10 cellular contexts compared by ENCODE assay signal in genomic region chr10:116470768-116471415, GRCh38. TPM values are rescaled to one million over a fixed set of nuclear protein-coding genes. Genes with fewer than 3 reads are reported as not detected.
DNase-seq lines count a peak whose midpoint lies in the region; ATAC-seq and TF ChIP-seq lines count a peak whose summit lies in the region.
"Had no signal": no experiment of that assay in that cellular context is flagged by ENCODE, and none has a peak within 500 bp of the region (broad histone marks: within the 10 kb centered on the region; RNA-seq: fewer than 3 reads in every experiment).

No MANE protein-coding gene starts in this region.

- WGBS in heart right ventricle, 2 donors: 68 to 73% methylated on average over 6 of the region's 6 CpGs

- DNase-seq in Caco-2 (peak; percentile 47 to 49), HK-2 (ENCODE audit: unreplicated experiment) (peak; percentile 30), left colon (peak in 1 of 2 donors; percentile 33), gastrocnemius medialis (no peak), heart right ventricle (no peak)
- no peak for DNase-seq in stimulated activated naive CD8-positive, alpha-beta T cell treated with anti-CD3 and anti-CD28 coated beads, Interleukin-15, amount 100 ng/mL, for 72 hours
- DNase-seq in stimulated activated CD4-positive, alpha-beta T cell treated with anti-CD3 and anti-CD28 coated beads, Interleukin-4, amount 100 ng/mL, for 4 hours: no peak
- DNase-seq: spleen had no signal

- intact Hi-C loops in Caco-2 (cut with micrococcal nuclease; ENCODE audit: unreplicated experiment) (loop anchor here (1.0 to 2.0 kb wide), 2 partner anchors 20 to 50 kb away; no protein-coding TSS in a partner anchor), left colon (cut with DNase I, micrococcal nuclease) (no loop called here), gastrocnemius medialis (cut with DNase I; ENCODE audit: low total_unique reads) (no loop called here), heart right ventricle (cut with DNase I) (no loop called here)

- no peaks in the 10 kb centered on the region for H3K36me3 Mint-ChIP-seq in Caco-2 (ENCODE audit: insufficient read depth, unreplicated experiment)

- no peak overlapping the region for H3K4me3 Mint-ChIP-seq in Caco-2 (ENCODE audit: unreplicated experiment)
- H3K4me3 Mint-ChIP-seq in stimulated activated naive CD8-positive, alpha-beta T cell treated with anti-CD3 and anti-CD28 coated beads, Interleukin-15, amount 100 ng/mL, for 72 hours: no peak overlapping the region

- 0 out of 2 replicates have a peak, but pooled peaks cover 6% of the 10 kb centered on the region for H3K4me1 ChIP-seq in Caco-2
- H3K4me1 ChIP-seq in gastrocnemius medialis: no peaks in the 10 kb centered on the region
- H3K4me1 ChIP-seq in heart right ventricle: no peaks in the 10 kb centered on the region
- H3K4me1 ChIP-seq: spleen had no signal

- ATAC-seq in SK-N-SH treated with all-trans-retinoic acid at 6 μM for 48 hours: peak; percentile 79
- peak; percentile 78 for ATAC-seq in left colon
- no peak for ATAC-seq in gastrocnemius medialis
- no peak for ATAC-seq in stimulated activated naive CD8-positive, alpha-beta T cell treated with anti-CD3 and anti-CD28 coated beads, Interleukin-15, amount 100 ng/mL, for 72 hours
- no peak for ATAC-seq in heart right ventricle

- TF ChIP-seq CTCF in Caco-2 (IDR thresholded peaks at IDR 0.05; ENCODE audit: insufficient read depth in 1 of 2, low read depth in 1 of 2, low read length in 1 of 2, severe bottlenecking in 1 of 2, unreplicated experiment in 1 of 2) (peak; percentile 38 to 67), gastrocnemius medialis (IDR thresholded peaks at IDR 0.05 in 4 of 5, conservative IDR thresholded peaks at IDR 0.05 in 1 of 5) (no peak), heart right ventricle (IDR thresholded peaks at IDR 0.05) (no peak)

- no peak for TF ChIP-seq POLR2A in gastrocnemius medialis (IDR thresholded peaks at IDR 0.05)

- H3K9me3 ChIP-seq in Caco-2: no peaks in the 10 kb centered on the region
- H3K9me3 ChIP-seq in gastrocnemius medialis: no peaks in the 10 kb centered on the region
- H3K9me3 ChIP-seq in heart right ventricle: no peaks in the 10 kb centered on the region

- POLR2A ChIA-PET in Caco-2 (lab: Charles Lee): no interaction called here

- no peak overlapping the region for H3K27ac Mint-ChIP-seq in Caco-2 (ENCODE audit: unreplicated experiment)
- H3K27ac Mint-ChIP-seq in stimulated activated naive CD8-positive, alpha-beta T cell treated with anti-CD3 and anti-CD28 coated beads, Interleukin-15, amount 100 ng/mL, for 72 hours: no peak overlapping the region

- peaks cover 13% of the 10 kb centered on the region for H3K4me1 Mint-ChIP-seq in Caco-2 (ENCODE audit: low read depth, unreplicated experiment)
- H3K4me1 Mint-ChIP-seq in stimulated activated naive CD8-positive, alpha-beta T cell treated with anti-CD3 and anti-CD28 coated beads, Interleukin-15, amount 100 ng/mL, for 72 hours: peaks cover 5% of the 10 kb centered on the region

- in situ Hi-C loops in gastrocnemius medialis (cut with MboI; ENCODE audit: low sequenced_read_pairs in 4 of 4): no loop called here

- BruUV-seq in Caco-2 (replicated peaks; lab: Mats Ljungman, UMichigan): no TSS peak

- CTCF ChIA-PET in Caco-2 (lab: Charles Lee): no interaction called here

- H3K36me3 ChIP-seq in Caco-2 (ENCODE audit: control insufficient read depth, insufficient read depth, low read length) (no peaks in the 10 kb centered on the region), gastrocnemius medialis (no peaks in the 10 kb centered on the region), heart right ventricle (no peaks in the 10 kb centered on the region)
- H3K36me3 ChIP-seq: spleen had no signal

- peaks cover 12% of the 10 kb centered on the region for H3K9me3 Mint-ChIP-seq in Caco-2 (ENCODE audit: unreplicated experiment)
- no peaks in the 10 kb centered on the region for H3K9me3 Mint-ChIP-seq in stimulated activated naive CD8-positive, alpha-beta T cell treated with anti-CD3 and anti-CD28 coated beads, Interleukin-15, amount 100 ng/mL, for 72 hours

- H3K27ac ChIP-seq in gastrocnemius medialis (no peak overlapping the region), heart right ventricle (no peak overlapping the region)
- H3K27ac ChIP-seq: spleen had no signal

- H3K27me3 Mint-ChIP-seq in Caco-2 (ENCODE audit: insufficient read depth, unreplicated experiment): peaks cover 3% of the 10 kb centered on the region
- H3K27me3 Mint-ChIP-seq in stimulated activated naive CD8-positive, alpha-beta T cell treated with anti-CD3 and anti-CD28 coated beads, Interleukin-15, amount 100 ng/mL, for 72 hours: peaks cover 20% of the 10 kb centered on the region

- no peak overlapping the region for H3K4me3 ChIP-seq in Caco-2 (ENCODE audit: low read depth, low read length)
- no peak overlapping the region for H3K4me3 ChIP-seq in gastrocnemius medialis
- no peak overlapping the region for H3K4me3 ChIP-seq in heart right ventricle
- H3K4me3 ChIP-seq: spleen had no signal

- no peaks in the 10 kb centered on the region for H3K27me3 ChIP-seq in Caco-2 (replicated peaks; ENCODE audit: control insufficient read depth, insufficient read depth, low read length)
- no peaks in the 10 kb centered on the region for H3K27me3 ChIP-seq in gastrocnemius medialis
- H3K27me3 ChIP-seq in heart right ventricle: peaks cover 0 to 18% (median 0%) of the 10 kb centered on the region in 7 donors

TF ChIP-seq in SK-N-SH treated with all-trans-retinoic acid at 6 μM for 48 hours, 23 proteins besides CTCF, POLR2A, EP300 and RAD21:
- TF ChIP-seq ZNF70 (CRISPR knock-in tag; IDR thresholded peaks at IDR 0.05): no peak
- no peak for TF ChIP-seq OSR1 (CRISPR knock-in tag; IDR thresholded peaks at IDR 0.05)
- TF ChIP-seq GLIS3 (CRISPR knock-in tag; IDR thresholded peaks at IDR 0.05): no peak
- TF ChIP-seq RARB (CRISPR knock-in tag; IDR thresholded peaks at IDR 0.05): no peak
- TF ChIP-seq ZNF8 (CRISPR knock-in tag; IDR thresholded peaks at IDR 0.05): no peak
- no peak for TF ChIP-seq ZNF565 (CRISPR knock-in tag; conservative IDR thresholded peaks at IDR 0.05; ENCODE audit: low read depth)
- TF ChIP-seq SNAI2 (CRISPR knock-in tag; IDR thresholded peaks at IDR 0.05): peak; percentile 28; the same call in 1 of the 2 replicates
- TF ChIP-seq ZFP3 (CRISPR knock-in tag; IDR thresholded peaks at IDR 0.05): 0 out of 2 replicates have a peak, but pooled peaks have one; percentile 46
- TF ChIP-seq ISL1 (CRISPR knock-in tag; IDR thresholded peaks at IDR 0.05): peak; percentile 74
- no peak for TF ChIP-seq TCF4 (CRISPR knock-in tag; IDR thresholded peaks at IDR 0.05; ENCODE audit: borderline replicate concordance)
- peak; percentile 46; the same call in 1 of the 2 replicates for TF ChIP-seq CREB5 (CRISPR knock-in tag; IDR thresholded peaks at IDR 0.05; ENCODE audit: low read depth)
TF ChIP-seq in SK-N-SH treated with all-trans-retinoic acid at 6 μM for 48 hours: peak in this region for 4.

RNA-seq across cellular contexts. Expression of gene PNLIPRP3, which starts 43.2 kb away (rescaled TPM):
- total RNA-seq in Caco-2 (2022) (not detected in 2 replicates), left colon (under 1 TPM in 1 of 2 donors, not detected in 1; 0.14 TPM), gastrocnemius medialis (not detected), heart right ventricle (not detected)
- polyA plus RNA-seq in heart right ventricle: not detected
- total RNA-seq: glomerular endothelial cell, spleen had no signal
- polyA plus RNA-seq: spleen had no signal

Comparison
In these comparisons a context has a peak if more than half of its experiments do, and no peak if none do; other contexts are left out.
1. DNase-seq: peak in Caco-2 (2 of 2) and HK-2 (single experiment); none in gastrocnemius medialis (0 of 2), stimulated activated naive CD8-positive, alpha-beta T cell treated with anti-CD3 and anti-CD28 coated beads, Interleukin-15, amount 100 ng/mL, for 72 hours (0 of 2), stimulated activated CD4-positive, alpha-beta T cell treated with anti-CD3 and anti-CD28 coated beads, Interleukin-4, amount 100 ng/mL, for 4 hours (0 of 2) and heart right ventricle (0 of 2).
2. CTCF ChIP-seq: peak in Caco-2 (2 of 2); none in gastrocnemius medialis (0 of 5) and heart right ventricle (0 of 9).
3. ATAC-seq: peak in SK-N-SH treated with all-trans-retinoic acid at 6 μM for 48 hours (single experiment) and left colon (single experiment); none in gastrocnemius medialis (0 of 2), stimulated activated naive CD8-positive, alpha-beta T cell treated with anti-CD3 and anti-CD28 coated beads, Interleukin-15, amount 100 ng/mL, for 72 hours (single experiment) and heart right ventricle (0 of 8).